Comparison of ENCODE assay signal across 8 cellular contexts in the genomic region with DNA sequence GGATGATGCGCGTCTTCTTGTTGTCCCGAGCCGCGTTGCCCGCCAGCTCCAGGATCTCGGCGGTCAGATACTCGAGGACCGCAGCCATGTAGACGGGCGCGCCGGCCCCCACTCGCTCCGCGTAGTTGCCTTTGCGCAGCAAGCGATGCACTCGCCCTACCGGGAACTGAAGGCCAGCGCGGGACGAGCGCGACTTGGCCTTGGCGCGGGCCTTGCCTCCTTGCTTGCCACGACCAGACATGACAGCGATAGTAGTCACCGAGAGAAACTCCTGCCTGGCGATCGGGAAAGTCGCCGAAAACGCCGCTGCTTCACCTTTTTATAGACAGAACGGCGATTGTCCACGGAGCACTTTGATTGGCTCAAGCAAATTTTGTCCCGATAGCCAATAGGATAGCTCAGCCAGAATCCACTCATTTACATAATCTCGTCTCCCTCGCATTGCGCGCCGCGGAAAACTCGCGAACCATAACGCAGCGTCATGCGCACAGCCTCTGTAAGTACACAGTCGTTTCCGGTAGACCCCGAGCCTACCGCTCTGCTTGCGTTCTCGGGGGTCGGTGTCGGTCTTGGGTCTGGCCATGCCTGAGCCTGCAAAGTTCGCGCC. TPM values are rescaled to one million over a fixed set of nuclear protein-coding genes. Genes with fewer than 3 reads are reported as not detected.
DNase-seq lines count a peak whose midpoint lies in the region; ATAC-seq and TF ChIP-seq lines count a peak whose summit lies in the region.
"Not testable (repeated sequence)": the region's sequence is repeated elsewhere in the genome, so short reads cannot be mapped to it uniquely, and the experiment has no call there.

No MANE protein-coding gene starts in this region.

- H3K4me3 Mint-ChIP-seq in Calu3 (ENCODE audit: low read depth, unreplicated experiment); activated CD4-positive, alpha-beta T cell treated with anti-CD3 and anti-CD28 coated beads for 36 hours: not testable (repeated sequence)

- in situ Hi-C loops in gastrocnemius medialis (cut with MboI; ENCODE audit: low sequenced_read_pairs in 4 of 4): not testable (repeated sequence)

- not testable (repeated sequence) for H3K9me3 ChIP-seq in heart left ventricle, gastrocnemius medialis

- not testable (repeated sequence) for H3K4me3 ChIP-seq in heart left ventricle, gastrocnemius medialis

- BruUV-seq in Calu3 (replicated peaks; lab: Mats Ljungman, UMichigan): TSS peak; percentile 74

- ATAC-seq in GM19025 (IDR thresholded peaks at IDR 0.05; ENCODE audit: low read depth, unreplicated experiment) (peak; percentile 47), GM21529 (IDR thresholded peaks at IDR 0.05; ENCODE audit: unreplicated experiment) (peak; percentile 60), HG02943 (IDR thresholded peaks at IDR 0.05; ENCODE audit: low read depth, unreplicated experiment) (peak; percentile 49), HG03442 (IDR thresholded peaks at IDR 0.05; ENCODE audit: unreplicated experiment) (peak; percentile 55), heart left ventricle (peak; percentile 86 to 90 (median 89)), gastrocnemius medialis (peak; percentile 77 to 89)
- ATAC-seq in activated CD4-positive, alpha-beta T cell treated with anti-CD3 and anti-CD28 coated beads for 36 hours: peak; percentile 60

- not testable (repeated sequence) for H3K27ac ChIP-seq in heart left ventricle, gastrocnemius medialis

- H3K27me3 ChIP-seq in heart left ventricle, gastrocnemius medialis: not testable (repeated sequence)

- H3K9me3 Mint-ChIP-seq in Calu3 (ENCODE audit: low read depth, unreplicated experiment); activated CD4-positive, alpha-beta T cell treated with anti-CD3 and anti-CD28 coated beads for 36 hours (ENCODE audit: low read depth): not testable (repeated sequence)

- peaks cover 30% of the 10 kb centered on the region for H3K4me1 Mint-ChIP-seq in Calu3 (ENCODE audit: low read depth, unreplicated experiment)
- H3K4me1 Mint-ChIP-seq in activated CD4-positive, alpha-beta T cell treated with anti-CD3 and anti-CD28 coated beads for 36 hours: peaks cover 30% of the 10 kb centered on the region

- TF ChIP-seq CTCF in Calu3 (IDR thresholded peaks at IDR 0.05; ENCODE audit: unreplicated experiment); heart left ventricle (IDR thresholded peaks at IDR 0.05); gastrocnemius medialis (IDR thresholded peaks at IDR 0.05 in 4 of 5, conservative IDR thresholded peaks at IDR 0.05 in 1 of 5): not testable (repeated sequence)

- POLR2A ChIA-PET in activated CD4-positive, alpha-beta T cell treated with anti-CD3 and anti-CD28 coated beads for 36 hours (lab: Charles Lee): interaction anchor here (1.4 to 3.3 kb wide), 2 partner anchors 42 to 45 kb away, joined by 13 to 28 read pairs; a partner anchor contains a TSS

- not testable (repeated sequence) for H3K36me3 ChIP-seq in heart left ventricle, gastrocnemius medialis

- not testable (repeated sequence) for TF ChIP-seq POLR2A in heart left ventricle (IDR thresholded peaks at IDR 0.05); gastrocnemius medialis (IDR thresholded peaks at IDR 0.05)

- intact Hi-C loops in Calu3 (cut with micrococcal nuclease; ENCODE audit: unreplicated experiment); activated CD4-positive, alpha-beta T cell treated with anti-CD3 and anti-CD28 coated beads for 36 hours (cut with DNase I, micrococcal nuclease); heart left ventricle (cut with DNase I); gastrocnemius medialis (cut with DNase I; ENCODE audit: low total_unique reads): not testable (repeated sequence)

- no CpG with 5 or more reads among the region's 62 CpGs for WGBS in heart left ventricle, 4 donors

- CTCF ChIA-PET in Calu3 (lab: Charles Lee); activated CD4-positive, alpha-beta T cell treated with anti-CD3 and anti-CD28 coated beads for 36 hours (lab: Charles Lee): not testable (repeated sequence)

- peaks cover 40% of the 10 kb centered on the region for H3K36me3 Mint-ChIP-seq in Calu3 (ENCODE audit: insufficient read depth, unreplicated experiment)
- peaks cover 16% of the 10 kb centered on the region for H3K36me3 Mint-ChIP-seq in activated CD4-positive, alpha-beta T cell treated with anti-CD3 and anti-CD28 coated beads for 36 hours (ENCODE audit: low read depth)

- not testable (repeated sequence) for H3K27ac Mint-ChIP-seq in Calu3 (ENCODE audit: unreplicated experiment); activated CD4-positive, alpha-beta T cell treated with anti-CD3 and anti-CD28 coated beads for 36 hours

- not testable (repeated sequence) for DNase-seq in Calu3; activated CD4-positive, alpha-beta T cell treated with anti-CD3 and anti-CD28 coated beads for 36 hours; heart left ventricle; gastrocnemius medialis

- not testable (repeated sequence) for H3K27me3 Mint-ChIP-seq in Calu3 (ENCODE audit: unreplicated experiment); activated CD4-positive, alpha-beta T cell treated with anti-CD3 and anti-CD28 coated beads for 36 hours

- H3K4me1 ChIP-seq in heart left ventricle: peaks cover 0 to 40% (median 22%) of the 10 kb centered on the region in 12 donors
- H3K4me1 ChIP-seq in gastrocnemius medialis: peaks cover 7 to 20% of the 10 kb centered on the region in 2 donors

RNA-seq across cellular contexts. Expression of a gene that starts 56.8 kb away (rescaled TPM):
- total RNA-seq in Calu3 (2022): 13.5 and 15.5 TPM in 2 replicates
- 10 to 100 TPM; 24.1 to 30.0 TPM for total RNA-seq in activated CD4-positive, alpha-beta T cell treated with anti-CD3 and anti-CD28 coated beads for 36 hours
- 10 to 100 TPM; 12.5 to 39.4 (median 14.0) TPM for total RNA-seq in heart left ventricle
- 10 to 100 TPM; 16.2 to 40.7 TPM for polyA plus RNA-seq in heart left ventricle
- total RNA-seq in gastrocnemius medialis: 10 to 100 TPM; 17.0 to 35.4 (median 28.7) TPM
